Comparison of ENCODE assay signal across 8 cellular contexts in the genomic region with DNA sequence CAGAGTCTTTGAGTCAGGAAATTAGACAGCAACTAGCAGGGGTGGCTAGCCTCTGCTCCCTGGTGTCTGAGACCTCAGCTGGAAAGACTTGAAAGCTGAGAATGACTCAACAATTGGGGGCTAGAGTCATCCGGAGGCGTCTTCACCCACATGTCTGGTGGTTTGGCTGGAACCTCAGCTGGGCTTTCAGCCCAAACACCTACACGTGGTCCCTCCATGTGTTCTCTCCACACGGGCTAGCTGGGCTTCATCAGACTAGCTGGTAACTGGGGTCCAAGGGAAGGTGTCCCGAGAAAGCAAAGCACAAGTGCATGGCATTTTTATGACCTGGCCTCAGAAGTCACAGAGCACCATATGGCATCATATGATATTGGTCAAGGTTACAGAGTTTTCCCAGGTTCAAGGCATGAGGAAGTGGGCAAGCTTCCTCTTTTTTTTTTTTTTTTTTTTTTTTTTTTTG. TPM values are rescaled to one million over a fixed set of nuclear protein-coding genes. Genes with fewer than 3 reads are reported as not detected.
A peak's percentile ranks its signal among the peaks of the same experiment; 100 is the strongest.
DNase-seq lines count a peak whose midpoint lies in the region; ATAC-seq and TF ChIP-seq lines count a peak whose summit lies in the region.

No MANE protein-coding gene starts in this region.

- H3K27me3 Mint-ChIP-seq in activated T-helper 17 cell treated with anti-CD3 and anti-CD28 coated beads, Interleukin-2, amount 50 U/mL, for 72 hours, result no peaks in the 10 kb centered on the region

- no peaks in the 10 kb centered on the region for H3K27me3 ChIP-seq in neutrophil

- CTCF ChIA-PET in GM10248 (lab: Yijun Ruan, JAX), result interaction anchor here (0.9 to 3.8 kb wide), 8 partner anchors 11 to 106 kb away, joined by 3 to 21 read pairs (median 3); a partner anchor contains a TSS

- ATAC-seq in GM21717 (IDR thresholded peaks at IDR 0.05; ENCODE audit: unreplicated experiment), result peak; percentile 97
- peak; percentile 93 for ATAC-seq in activated T-helper 17 cell treated with anti-CD3 and anti-CD28 coated beads, Interleukin-2, amount 50 U/mL, for 72 hours (replicated peaks)

- peak overlapping the region; percentile 98 for H3K27ac ChIP-seq in neutrophil

- peak overlapping the region in 1 of 2 experiments; percentile 18 for H3K4me3 ChIP-seq in neutrophil (ENCODE audit: low read depth in 1 of 2, low read length in 1 of 2)

- TF ChIP-seq CTCF in GM10248 (IDR thresholded peaks at IDR 0.05; ENCODE audit: control extremely low read depth, extremely low read depth, low read depth, missing control alignments), result no peak
- TF ChIP-seq CTCF in neutrophil (IDR thresholded peaks at IDR 0.05), result no peak

- peaks cover 4% of the 10 kb centered on the region for H3K9me3 Mint-ChIP-seq in activated T-helper 17 cell treated with anti-CD3 and anti-CD28 coated beads, Interleukin-2, amount 50 U/mL, for 72 hours

- H3K9me3 ChIP-seq in neutrophil, result no peaks in the 10 kb centered on the region

- H3K27ac Mint-ChIP-seq in activated T-helper 17 cell treated with anti-CD3 and anti-CD28 coated beads, Interleukin-2, amount 50 U/mL, for 72 hours, result peak overlapping the region; percentile 83

- peak overlapping the region; percentile 49 for H3K4me3 Mint-ChIP-seq in activated T-helper 17 cell treated with anti-CD3 and anti-CD28 coated beads, Interleukin-2, amount 50 U/mL, for 72 hours

- in situ Hi-C loops in KBM-7 (cut with MboI; ENCODE audit: low pct_unique_long_range_greater_than_20kb, low sequenced_read_pairs), result no loop called here

- H3K4me1 ChIP-seq in neutrophil (ENCODE audit: control insufficient read depth in 1 of 2, insufficient read depth in 1 of 2, low read depth in 1 of 2, low read length in 1 of 2), result peaks cover 57 to 59% of the 10 kb centered on the region in 2 experiments

- peaks cover 12% of the 10 kb centered on the region for H3K4me1 Mint-ChIP-seq in activated T-helper 17 cell treated with anti-CD3 and anti-CD28 coated beads, Interleukin-2, amount 50 U/mL, for 72 hours

- POLR2A ChIA-PET in GM10248 (lab: Yijun Ruan, JAX), result interaction anchor here (0.9 kb wide), 2 partner anchors 20 to 103 kb away, joined by 3 to 4 read pairs; a partner anchor contains a TSS

- no peaks in the 10 kb centered on the region for H3K36me3 Mint-ChIP-seq in activated T-helper 17 cell treated with anti-CD3 and anti-CD28 coated beads, Interleukin-2, amount 50 U/mL, for 72 hours (ENCODE audit: low read depth)

- peak; percentile 45 for DNase-seq in GM10248 (ENCODE audit: extremely low spot score)
- peak; percentile 97 for DNase-seq in KBM-7
- DNase-seq in ureter (ENCODE audit: low spot score), result no peak
- DNase-seq in NCI-H1436 (lab: John Stamatoyannopoulos, UW), result no peak
- DNase-seq in globus pallidus (ENCODE audit: low spot score), result no peak

- H3K36me3 ChIP-seq in neutrophil, result no peaks in the 10 kb centered on the region

RNA-seq across cellular contexts. Expression of a gene that starts 19.9 kb away (rescaled TPM):
- 10 to 100 TPM; 40.1 to 47.7 TPM for total RNA-seq in activated T-helper 17 cell treated with anti-CD3 and anti-CD28 coated beads, Interleukin-2, amount 50 U/mL, for 72 hours
- 134 TPM for total RNA-seq in ureter

Comparison
In these comparisons a context has a peak if more than half of its experiments do, and no peak if none do; other contexts are left out.
1. DNase-seq: peak in GM10248 (single experiment) and KBM-7 (single experiment); none in ureter (single experiment), NCI-H1436 (single experiment) and globus pallidus (single experiment).